In genomic region chr10:87862644-87863101, GRCh38 we compare ENCODE assay signal across 8 cellular contexts. TPM values are rescaled to one million over a fixed set of nuclear protein-coding genes. Genes with fewer than 3 reads are reported as not detected.
DNase-seq lines count a peak whose midpoint lies in the region; ATAC-seq and TF ChIP-seq lines count a peak whose summit lies in the region.

No MANE protein-coding gene starts in this region.

- H3K36me3 ChIP-seq in OCI-LY1 (ENCODE audit: insufficient read depth, low read length) (peaks cover 27% of the 10 kb centered on the region), body of pancreas (replicated peaks in 1 of 2; ENCODE audit: insufficient read depth in 1 of 2, low read depth in 2 of 2) (no peaks in the 10 kb centered on the region), left lung (no peaks in the 10 kb centered on the region)

- no peaks in the 10 kb centered on the region for H3K27me3 ChIP-seq in OCI-LY1 (ENCODE audit: insufficient read depth, low read length)
- no peaks in the 10 kb centered on the region for H3K27me3 ChIP-seq in body of pancreas
- H3K27me3 ChIP-seq in left lung = no peaks in the 10 kb centered on the region

- peak overlapping the region; percentile 97 for H3K4me3 Mint-ChIP-seq in activated T-cell treated with anti-CD3 and anti-CD28 coated beads, Interleukin-2, amount 50 U/mL, for 4 hours

- H3K79me2 ChIP-seq in OCI-LY1 (ENCODE audit: insufficient read depth, low read length) = peaks cover 40% of the 10 kb centered on the region

- no peak for TF ChIP-seq CTCF in OCI-LY1 (IDR thresholded peaks at IDR 0.05; ENCODE audit: low read length)
- TF ChIP-seq CTCF in body of pancreas (IDR thresholded peaks at IDR 0.05) = no peak
- no peak for TF ChIP-seq CTCF in left lung (IDR thresholded peaks at IDR 0.05)

- peaks cover 20% of the 10 kb centered on the region for H3K4me1 ChIP-seq in OCI-LY1 (ENCODE audit: insufficient read depth, low read length, severe bottlenecking)
- H3K4me1 ChIP-seq in body of pancreas = peaks cover 16% of the 10 kb centered on the region
- H3K4me1 ChIP-seq in left lung = peaks cover 0 to 17% of the 10 kb centered on the region in 2 donors

- no peaks in the 10 kb centered on the region for H3K9me3 ChIP-seq in OCI-LY1 (ENCODE audit: low read length)
- no peaks in the 10 kb centered on the region for H3K9me3 ChIP-seq in body of pancreas
- H3K9me3 ChIP-seq in left lung = no peaks in the 10 kb centered on the region

- H4K20me1 ChIP-seq in OCI-LY1 (ENCODE audit: insufficient read depth, low read length) = no peaks in the 10 kb centered on the region

- peaks cover 38% of the 10 kb centered on the region for H3K4me1 Mint-ChIP-seq in activated T-cell treated with anti-CD3 and anti-CD28 coated beads, Interleukin-2, amount 50 U/mL, for 4 hours (ENCODE audit: low read depth)

- H3F3A ChIP-seq in OCI-LY1 (ENCODE audit: insufficient read depth, low read length) = no peaks in the 10 kb centered on the region

- peak overlapping the region; percentile 98 for H3K27ac ChIP-seq in OCI-LY1 (ENCODE audit: low read depth, low read length, poor library complexity, severe bottlenecking)
- H3K27ac ChIP-seq in body of pancreas = peak overlapping the region; percentile 91 to 99 (median 98)
- H3K27ac ChIP-seq in left lung = peak overlapping the region; percentile 97 to 99

- H3K4me2 ChIP-seq in OCI-LY1 (ENCODE audit: low read length) = peak overlapping the region; percentile 92

- H3K9me3 Mint-ChIP-seq in activated T-cell treated with anti-CD3 and anti-CD28 coated beads, Interleukin-2, amount 50 U/mL, for 4 hours = no peaks in the 10 kb centered on the region

- H3K4me3 ChIP-seq in OCI-LY1 (ENCODE audit: low read depth, low read length, poor library complexity, severe bottlenecking) (peak overlapping the region; percentile 99), body of pancreas (peak overlapping the region; percentile 81 to 83), left lung (peak overlapping the region; percentile 76 to 81)

- WGBS in body of pancreas, 2 donors = 0% methylated on average over 17 to 23 of the region's 23 CpGs

- H3K27me3 Mint-ChIP-seq in activated T-cell treated with anti-CD3 and anti-CD28 coated beads, Interleukin-2, amount 50 U/mL, for 4 hours (ENCODE audit: low read depth) = no peaks in the 10 kb centered on the region

- no peaks in the 10 kb centered on the region for H3K9me2 ChIP-seq in OCI-LY1 (ENCODE audit: low read depth, low read length)

- peak overlapping the region; percentile 100 for H3K9ac ChIP-seq in OCI-LY1 (ENCODE audit: low read length)

- DNase-seq in activated T-cell treated with anti-CD3 and anti-CD28 coated beads, Interleukin-2, amount 50 U/mL, for 4 hours = no peak
- DNase-seq in activated T-cell treated with anti-CD3 and anti-CD28 coated beads, Interleukin-2, amount 50 U/mL, for 1 hour = no peak
- DNase-seq in body of pancreas = no peak
- no peak for DNase-seq in left lung
- DNase-seq in superior temporal gyrus (ENCODE audit: extremely low spot score) = peak; percentile 70
- no peak for DNase-seq in AML-193 (lab: John Stamatoyannopoulos, UW)

- H3K36me3 Mint-ChIP-seq in activated T-cell treated with anti-CD3 and anti-CD28 coated beads, Interleukin-2, amount 50 U/mL, for 4 hours (ENCODE audit: insufficient read depth) = peaks cover 1% of the 10 kb centered on the region

- no peak overlapping the region for H2AFZ ChIP-seq in OCI-LY1 (ENCODE audit: low read length)

- peak; percentile 34 to 46 for ATAC-seq in activated T-cell treated with anti-CD3 and anti-CD28 coated beads, Interleukin-2, amount 50 U/mL, for 4 hours
- ATAC-seq in HG02623 (IDR thresholded peaks at IDR 0.05; ENCODE audit: unreplicated experiment) (peak; percentile 13), body of pancreas (peak; percentile 7), left lung (peak; percentile 7)

- intact Hi-C loops in body of pancreas (cut with DNase I) = no loop called here
- intact Hi-C loops in left lung (cut with DNase I) = loop anchor here in 1 of 2 donors (5.0 to 10.0 kb wide), 2 partner anchors 525 to 692 kb away; no protein-coding TSS in a partner anchor

- no peak for TF ChIP-seq POLR2A in body of pancreas (IDR thresholded peaks at IDR 0.05)

RNA-seq across cellular contexts. Expression of gene KLLN, which starts 0.7 kb away (rescaled TPM):
- total RNA-seq in activated T-cell treated with anti-CD3 and anti-CD28 coated beads, Interleukin-2, amount 50 U/mL, for 4 hours = under 1 TPM; 0.32 to 0.43 (median 0.35) TPM
- total RNA-seq in body of pancreas (under 1 TPM; 0.78 to 0.99 TPM), left lung (under 1 TPM; 0.58 to 0.65 TPM)

RNA-seq across cellular contexts. Expression of gene PTEN, which starts 0.8 kb away (rescaled TPM):
- total RNA-seq in activated T-cell treated with anti-CD3 and anti-CD28 coated beads, Interleukin-2, amount 50 U/mL, for 4 hours = 10 to 100 TPM; 32.8 to 37.2 (median 35.5) TPM
- total RNA-seq in body of pancreas (100 to 1,000 TPM; 105 to 227 TPM), left lung (100 to 1,000 TPM in 1 of 2 donors, 10 to 100 TPM in 1; 97.1 to 118 TPM)

RNA-seq across cellular contexts. Expression of gene ATAD1, which starts 44.6 kb away (rescaled TPM):
- 10 to 100 TPM; 52.2 to 61.1 (median 52.5) TPM for total RNA-seq in activated T-cell treated with anti-CD3 and anti-CD28 coated beads, Interleukin-2, amount 50 U/mL, for 4 hours
- 10 to 100 TPM in 1 of 2 donors, 1 to 10 TPM in 1; 9.6 to 16.9 TPM for total RNA-seq in body of pancreas
- total RNA-seq in left lung = 10 to 100 TPM; 49.2 to 49.7 TPM
